In the genomic region with DNA sequence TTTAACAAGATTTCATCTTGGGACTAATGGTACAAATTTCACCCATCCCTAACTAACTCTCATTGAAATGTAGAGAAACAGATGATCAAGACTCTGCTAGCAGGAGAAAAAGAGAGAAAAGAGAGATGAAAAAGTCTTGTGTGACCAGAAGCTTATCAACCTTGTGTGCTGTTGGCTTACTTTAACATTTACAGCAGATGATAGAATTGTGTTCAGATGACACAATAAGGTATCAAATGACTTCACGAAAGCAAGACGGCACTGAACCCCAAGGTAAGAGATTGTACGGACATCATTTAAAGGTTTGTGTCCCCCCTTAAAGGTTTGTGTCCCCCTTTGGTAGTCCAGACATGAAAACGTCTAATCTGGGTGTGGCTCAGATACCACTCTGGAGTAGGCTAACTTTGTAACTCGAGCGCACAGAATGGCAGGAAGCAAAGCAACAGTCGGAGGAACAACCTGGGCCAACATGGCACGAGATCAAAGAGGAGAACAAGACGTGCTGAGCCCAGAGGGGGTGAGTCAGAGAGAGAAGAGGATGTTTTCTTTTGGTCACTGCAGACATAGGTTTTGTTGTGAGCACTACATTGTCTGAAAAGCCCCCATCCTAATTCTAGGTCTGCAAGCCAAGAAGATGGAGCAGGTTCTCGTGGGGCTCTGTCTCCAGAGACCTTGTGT, we compare ENCODE assay signal across 10 cellular contexts. TPM values are rescaled to one million over a fixed set of nuclear protein-coding genes. Genes with fewer than 3 reads are reported as not detected.
A peak's percentile ranks its signal among the peaks of the same experiment; 100 is the strongest.
DNase-seq lines count a peak whose midpoint lies in the region; ATAC-seq and TF ChIP-seq lines count a peak whose summit lies in the region.
"Had no signal": no experiment of that assay in that cellular context is flagged by ENCODE, and none has a peak within 500 bp of the region (broad histone marks: within the 10 kb centered on the region; RNA-seq: fewer than 3 reads in every experiment).

No MANE protein-coding gene starts in this region.

- H3K9me3 Mint-ChIP-seq in activated naive CD8-positive, alpha-beta T cell (ENCODE audit: low read depth), result no peaks in the 10 kb centered on the region
- H3K9me3 Mint-ChIP-seq: type B pancreatic cell had no signal

- H3K27me3 Mint-ChIP-seq in activated naive CD8-positive, alpha-beta T cell, result no peaks in the 10 kb centered on the region
- H3K27me3 Mint-ChIP-seq: type B pancreatic cell had no signal

- 44 to 46% methylated on average over 10 of the region's 10 CpGs for WGBS in heart right ventricle, 2 donors

- peak overlapping the region in 9 of 10 donors; percentile 47 to 76 (median 66) for H3K27ac ChIP-seq in heart right ventricle
- peak overlapping the region; percentile 39 to 64 for H3K27ac ChIP-seq in uterus
- peak overlapping the region in 1 of 2 donors; percentile 31 for H3K27ac ChIP-seq in coronary artery

- peak overlapping the region; percentile 51 for H3K27ac Mint-ChIP-seq in activated naive CD8-positive, alpha-beta T cell
- H3K27ac Mint-ChIP-seq: type B pancreatic cell had no signal

- ATAC-seq in heart right ventricle, result peak; percentile 77 to 96 (median 88)
- no peak for ATAC-seq in GM18519 (IDR thresholded peaks at IDR 0.05; ENCODE audit: low FRiP score, unreplicated experiment)

- no peak for TF ChIP-seq POLR2A in uterus (IDR thresholded peaks at IDR 0.05)

- H3K36me3 Mint-ChIP-seq in activated naive CD8-positive, alpha-beta T cell, result no peaks in the 10 kb centered on the region
- H3K36me3 Mint-ChIP-seq: type B pancreatic cell had no signal

- peaks cover 0 to 12% (median 0%) of the 10 kb centered on the region in 7 donors for H3K27me3 ChIP-seq in heart right ventricle
- H3K27me3 ChIP-seq in uterus, result no peaks in the 10 kb centered on the region

- TF ChIP-seq CTCF in heart right ventricle (IDR thresholded peaks at IDR 0.05), result no peak
- no peak for TF ChIP-seq CTCF in uterus (IDR thresholded peaks at IDR 0.05)
- TF ChIP-seq CTCF in coronary artery (IDR thresholded peaks at IDR 0.05), result no peak
- no peak for TF ChIP-seq CTCF in GM13977 (IDR thresholded peaks at IDR 0.05; ENCODE audit: extremely low read depth, insufficient read depth, missing control alignments)

- DNase-seq in stimulated activated CD4-positive, alpha-beta T cell treated with anti-CD3 and anti-CD28 coated beads, Interleukin-15, amount 100 ng/mL, for 24 hours, result peak; percentile 15
- no peak for DNase-seq in stimulated activated CD4-positive, alpha-beta T cell treated with anti-CD3 and anti-CD28 coated beads, Interleukin-12 subunit alpha, Interleukin-12 subunit beta, amount 100 ng/mL, for 4 hours
- DNase-seq in heart right ventricle (peak; percentile 24 to 69), uterus (peak in 1 of 2 donors; percentile 76), coronary artery (ENCODE audit: low spot score) (no peak), GM13977 (ENCODE audit: low spot score) (no peak)
- DNase-seq: NCI-H82 had no signal

- peaks cover 14% of the 10 kb centered on the region for H3K4me1 Mint-ChIP-seq in activated naive CD8-positive, alpha-beta T cell (ENCODE audit: low read depth)

- H3K4me1 ChIP-seq in heart right ventricle (peaks cover 0 to 14% (median 4%) of the 10 kb centered on the region in 9 donors), uterus (no peaks in the 10 kb centered on the region)

- H3K4me3 ChIP-seq in heart right ventricle, result no peak overlapping the region
- H3K4me3 ChIP-seq in uterus, result no peak overlapping the region
- no peak overlapping the region for H3K4me3 ChIP-seq in coronary artery

- peak overlapping the region; percentile 73 for H3K4me3 Mint-ChIP-seq in activated naive CD8-positive, alpha-beta T cell
- H3K4me3 Mint-ChIP-seq: type B pancreatic cell had no signal

- intact Hi-C loops in heart right ventricle (cut with DNase I) (no loop called here), uterus (cut with DNase I; ENCODE audit: low total_unique reads) (no loop called here)

- no peaks in the 10 kb centered on the region for H3K36me3 ChIP-seq in heart right ventricle
- H3K36me3 ChIP-seq in uterus, result no peaks in the 10 kb centered on the region

- H3K9me3 ChIP-seq in heart right ventricle, result no peaks in the 10 kb centered on the region
- no peaks in the 10 kb centered on the region for H3K9me3 ChIP-seq in uterus

- in situ Hi-C loops in GM13977 (cut with MboI; ENCODE audit: low pct_unique_long_range_greater_than_20kb, low sequenced_read_pairs, unreplicated experiment), result no loop called here

RNA-seq across cellular contexts. Expression of gene LMBR1, which starts 10.4 kb away (rescaled TPM):
- 10 to 100 TPM; 25.5 to 45.5 (median 39.3) TPM for total RNA-seq in heart right ventricle
- 10 to 100 TPM in 1 of 2 donors, 1 to 10 TPM in 1; 9.0 to 13.1 TPM for polyA plus RNA-seq in heart right ventricle
- total RNA-seq in uterus, result 1,000 to 10,000 TPM in 1 of 4 donors, 100 to 1,000 TPM in 2, 10 to 100 TPM in 1; 54.4 to 1,378 (median 140) TPM

RNA-seq across cellular contexts. Expression of gene NOM1, which starts 46.1 kb away (rescaled TPM):
- total RNA-seq in heart right ventricle (10 to 100 TPM in 4 of 10 donors, 1 to 10 TPM in 6; 6.6 to 13.6 (median 8.9) TPM), uterus (10 to 100 TPM in 3 of 4 donors, 1 to 10 TPM in 1; 2.6 to 26.2 (median 20.4) TPM)
- polyA plus RNA-seq in heart right ventricle, result 1 to 10 TPM; 4.2 to 7.6 TPM

Comparison
In these comparisons a context has a peak if more than half of its experiments do, and no peak if none do; other contexts are left out.
1. DNase-seq: peak in stimulated activated CD4-positive, alpha-beta T cell treated with anti-CD3 and anti-CD28 coated beads, Interleukin-15, amount 100 ng/mL, for 24 hours (single experiment) and heart right ventricle (2 of 2); none in stimulated activated CD4-positive, alpha-beta T cell treated with anti-CD3 and anti-CD28 coated beads, Interleukin-12 subunit alpha, Interleukin-12 subunit beta, amount 100 ng/mL, for 4 hours (single experiment), coronary artery (single experiment) and GM13977 (single experiment).